Comparison of ENCODE assay signal across 7 cellular contexts in genomic region chr17:81577278-81578000, GRCh38. TPM values are rescaled to one million over a fixed set of nuclear protein-coding genes. Genes with fewer than 3 reads are reported as not detected.
DNase-seq lines count a peak whose midpoint lies in the region; ATAC-seq and TF ChIP-seq lines count a peak whose summit lies in the region.
"Had no signal": no experiment of that assay in that cellular context is flagged by ENCODE, and none has a peak within 500 bp of the region (broad histone marks: within the 10 kb centered on the region; RNA-seq: fewer than 3 reads in every experiment).

No MANE protein-coding gene starts in this region.

- peaks cover 20% of the 10 kb centered on the region for H3K4me1 Mint-ChIP-seq in activated CD4-positive, alpha-beta T cell treated with anti-CD3 and anti-CD28 coated beads for 36 hours
- H3K4me1 Mint-ChIP-seq in endothelial cell (ENCODE audit: unreplicated experiment) = peaks cover 4% of the 10 kb centered on the region

- no peak overlapping the region for H3K56ac ChIP-seq in mesendoderm (ENCODE audit: low read length)

- peak overlapping the region; percentile 38 for H3K27ac Mint-ChIP-seq in activated CD4-positive, alpha-beta T cell treated with anti-CD3 and anti-CD28 coated beads for 36 hours
- peak overlapping the region; percentile 55 for H3K27ac Mint-ChIP-seq in endothelial cell (ENCODE audit: unreplicated experiment)

- H3K36me3 Mint-ChIP-seq in activated CD4-positive, alpha-beta T cell treated with anti-CD3 and anti-CD28 coated beads for 36 hours (ENCODE audit: low read depth) = peaks cover 46% of the 10 kb centered on the region
- H3K36me3 Mint-ChIP-seq in endothelial cell (ENCODE audit: low read depth, unreplicated experiment) = peaks cover 60% of the 10 kb centered on the region

- H3K9me3 Mint-ChIP-seq in activated CD4-positive, alpha-beta T cell treated with anti-CD3 and anti-CD28 coated beads for 36 hours (ENCODE audit: low read depth) = no peaks in the 10 kb centered on the region
- H3K9me3 Mint-ChIP-seq in endothelial cell (ENCODE audit: unreplicated experiment) = no peaks in the 10 kb centered on the region

- no peak for TF ChIP-seq POLR2A in stomach (IDR thresholded peaks at IDR 0.05)

- no peak overlapping the region for H3K9ac ChIP-seq in mesendoderm (ENCODE audit: low read length)
- H3K9ac ChIP-seq: KMS-11 had no signal

- H3K23ac ChIP-seq in mesendoderm (ENCODE audit: low read length) = no peak overlapping the region

- no peaks in the 10 kb centered on the region for H3K79me2 ChIP-seq in mesendoderm (ENCODE audit: control insufficient read depth, insufficient read depth, low read length)

- ATAC-seq in activated CD4-positive, alpha-beta T cell treated with anti-CD3 and anti-CD28 coated beads for 36 hours = no peak
- no peak for ATAC-seq in GM18498 (IDR thresholded peaks at IDR 0.05; ENCODE audit: unreplicated experiment)

- no peak overlapping the region for H2BK120ac ChIP-seq in mesendoderm (ENCODE audit: low read depth, low read length)

- no peak overlapping the region for H2BK15ac ChIP-seq in mesendoderm (replicated peaks; ENCODE audit: low read depth)

- no peak overlapping the region for H4K8ac ChIP-seq in mesendoderm (ENCODE audit: low read depth, low read length)

- H3K36me3 ChIP-seq in stomach (peaks cover 24 to 80% (median 76%) of the 10 kb centered on the region in 4 donors), mesendoderm (ENCODE audit: control insufficient read depth, insufficient read depth, low read length) (peaks cover 10% of the 10 kb centered on the region)

- no peak overlapping the region for H3K4me2 ChIP-seq in mesendoderm (ENCODE audit: low read length)
- H3K4me2 ChIP-seq: KMS-11 had no signal

- H3K27ac ChIP-seq in stomach = peak overlapping the region; percentile 24 to 81 (median 55)
- no peak overlapping the region for H3K27ac ChIP-seq in mesendoderm (ENCODE audit: low read depth, low read length)
- H3K27ac ChIP-seq: KMS-11 had no signal

- no peak overlapping the region for H3K18ac ChIP-seq in mesendoderm (ENCODE audit: low read length)

- H3K4me3 ChIP-seq in stomach = peak overlapping the region in 1 of 4 donors; percentile 8
- H3K4me3 ChIP-seq in mesendoderm (ENCODE audit: low read length) = no peak overlapping the region

- H3K79me1 ChIP-seq in mesendoderm (ENCODE audit: low read length) = peaks cover 4% of the 10 kb centered on the region

- intact Hi-C loops in activated CD4-positive, alpha-beta T cell treated with anti-CD3 and anti-CD28 coated beads for 36 hours (cut with DNase I, micrococcal nuclease) = no loop called here
- intact Hi-C loops in stomach (cut with DNase I; ENCODE audit: low total_unique reads) = no loop called here

- no peaks in the 10 kb centered on the region for H3K27me3 ChIP-seq in stomach
- no peaks in the 10 kb centered on the region for H3K27me3 ChIP-seq in mesendoderm (ENCODE audit: insufficient read depth, low read length, poor library complexity)

- WGBS in stomach, 5 donors = 68 to 81% (median 78%) methylated on average over 11 of the region's 11 CpGs
- no CpG with 5 or more reads among the region's 11 CpGs for WGBS in mesendoderm (ENCODE audit: extremely low coverage, insufficient coverage, low lambda C conversion rate)

- H3K27me3 Mint-ChIP-seq in activated CD4-positive, alpha-beta T cell treated with anti-CD3 and anti-CD28 coated beads for 36 hours = no peaks in the 10 kb centered on the region
- peaks cover 8% of the 10 kb centered on the region for H3K27me3 Mint-ChIP-seq in endothelial cell (ENCODE audit: unreplicated experiment)

- H4K5ac ChIP-seq in mesendoderm (ENCODE audit: low read length) = no peak overlapping the region

- no peak overlapping the region for H3K4ac ChIP-seq in mesendoderm (ENCODE audit: low read depth, low read length)

- TF ChIP-seq CTCF in endothelial cell (IDR thresholded peaks at IDR 0.05; ENCODE audit: unreplicated experiment) (no peak), stomach (IDR thresholded peaks at IDR 0.05) (no peak)

- no peaks in the 10 kb centered on the region for H3K9me3 ChIP-seq in stomach

- TF ChIP-seq EP300 in stomach (IDR thresholded peaks at IDR 0.05) = no peak

- CTCF ChIA-PET in activated CD4-positive, alpha-beta T cell treated with anti-CD3 and anti-CD28 coated beads for 36 hours (lab: Charles Lee) = no interaction called here

- H2AK5ac ChIP-seq in mesendoderm (ENCODE audit: low read length) = no peak overlapping the region

- POLR2A ChIA-PET in activated CD4-positive, alpha-beta T cell treated with anti-CD3 and anti-CD28 coated beads for 36 hours (lab: Charles Lee) = interaction anchor here (1.3 kb wide), 1 partner anchor 264 kb away, joined by 3 read pairs; no protein-coding TSS in a partner anchor

- no peak overlapping the region for H3K4me3 Mint-ChIP-seq in activated CD4-positive, alpha-beta T cell treated with anti-CD3 and anti-CD28 coated beads for 36 hours
- peak overlapping the region; percentile 4 for H3K4me3 Mint-ChIP-seq in endothelial cell (ENCODE audit: unreplicated experiment)

- DNase-seq in activated CD4-positive, alpha-beta T cell treated with anti-CD3 and anti-CD28 coated beads for 36 hours = no peak
- DNase-seq in activated CD4-positive, alpha-beta T cell treated with anti-CD3 and anti-CD28 coated beads, Interleukin-2, amount 50 U/mL, for 4 hours = no peak
- no peak for DNase-seq in endothelial cell (ENCODE audit: low spot score)
- DNase-seq in stomach = no peak
- DNase-seq in mesendoderm = no peak

- H3K4me1 ChIP-seq in stomach (peaks cover 25 to 35% (median 31%) of the 10 kb centered on the region in 4 donors), mesendoderm (ENCODE audit: control insufficient read depth, low read depth, low read length) (no peaks in the 10 kb centered on the region)

- H2BK5ac ChIP-seq in mesendoderm (ENCODE audit: low read length) = no peak overlapping the region

RNA-seq across cellular contexts. Expression of gene FAAP100, which starts 25.3 kb away (rescaled TPM):
- total RNA-seq in activated CD4-positive, alpha-beta T cell treated with anti-CD3 and anti-CD28 coated beads for 36 hours = 10 to 100 TPM; 30.4 to 39.3 TPM
- total RNA-seq in endothelial cell (ENCODE audit: unreplicated experiment) = 40.6 TPM
- total RNA-seq in stomach = 100 to 1,000 TPM in 1 of 5 donors, 10 to 100 TPM in 4; 11.9 to 130 (median 51.8) TPM
- 10 to 100 TPM; 12.2 to 17.1 (median 17.0) TPM for polyA plus RNA-seq in stomach
- 14.4 TPM for polyA plus RNA-seq in mesendoderm (2013, experiment 1 of 2)
- 14.8 TPM for polyA plus RNA-seq in mesendoderm (2013, experiment 2 of 2)

RNA-seq across cellular contexts. Expression of gene FSCN2, which starts 49.3 kb away (rescaled TPM):
- total RNA-seq in activated CD4-positive, alpha-beta T cell treated with anti-CD3 and anti-CD28 coated beads for 36 hours = under 1 TPM; 0.23 to 0.58 TPM
- total RNA-seq in endothelial cell (ENCODE audit: unreplicated experiment) (1.5 TPM), stomach (10 to 100 TPM in 1 of 5 donors, 1 to 10 TPM in 3, not detected in 1; 2.8 to 21.7 (median 6.2) TPM)
- polyA plus RNA-seq in stomach = 1 to 10 TPM in 2 of 3 donors, under 1 TPM in 1; 0.90 to 2.7 (median 2.1) TPM
- not detected for polyA plus RNA-seq in mesendoderm (2013, experiment 1 of 2)
- polyA plus RNA-seq in mesendoderm (2013, experiment 2 of 2) = not detected

RNA-seq across cellular contexts. Expression of gene NPLOC4, which starts 59.5 kb away (rescaled TPM):
- total RNA-seq in activated CD4-positive, alpha-beta T cell treated with anti-CD3 and anti-CD28 coated beads for 36 hours = 10 to 100 TPM; 71.8 to 93.1 TPM
- total RNA-seq in endothelial cell (ENCODE audit: unreplicated experiment) (133 TPM), stomach (100 to 1,000 TPM in 3 of 5 donors, 10 to 100 TPM in 2; 53.3 to 284 (median 103) TPM)
- polyA plus RNA-seq in stomach = 10 to 100 TPM; 24.0 to 25.3 (median 24.4) TPM
- 77.9 TPM for polyA plus RNA-seq in mesendoderm (2013, experiment 1 of 2)
- 88.4 TPM for polyA plus RNA-seq in mesendoderm (2013, experiment 2 of 2)

RNA-seq across cellular contexts. Expression of gene TSPAN10, which starts 59.6 kb away (rescaled TPM):
- total RNA-seq in activated CD4-positive, alpha-beta T cell treated with anti-CD3 and anti-CD28 coated beads for 36 hours = under 1 TPM; 0.34 to 0.35 TPM
- total RNA-seq in endothelial cell (ENCODE audit: unreplicated experiment) (2.5 TPM), stomach (not detected)
- 1 to 10 TPM; 1.1 to 1.5 (median 1.2) TPM for polyA plus RNA-seq in stomach
- polyA plus RNA-seq in mesendoderm (2013, experiment 1 of 2) = 0.20 TPM
- 0.28 TPM for polyA plus RNA-seq in mesendoderm (2013, experiment 2 of 2)
